ENCODE assay signal across 1 cellular context in the genomic region with DNA sequence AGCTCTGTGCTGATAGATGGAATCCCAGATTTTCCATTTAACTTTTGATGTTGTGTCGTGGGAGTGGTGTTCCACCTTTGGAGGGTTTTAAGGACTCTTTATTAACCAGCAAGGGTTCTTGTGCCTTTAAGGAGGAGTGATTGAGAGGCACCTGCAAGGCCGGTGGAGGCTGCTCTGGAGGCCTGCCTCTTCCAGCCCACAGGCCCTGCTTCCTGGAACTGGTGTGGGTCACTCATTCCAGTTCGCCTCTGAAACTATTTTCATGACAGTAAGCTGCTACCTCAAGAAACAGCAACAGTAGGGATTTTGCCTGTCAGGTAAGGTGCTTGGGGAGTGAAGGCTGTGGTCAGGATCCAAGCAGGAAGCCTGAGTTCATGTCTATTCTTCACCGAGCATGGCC.
TF ChIP-seq lines count a peak whose summit lies in the region.

No MANE protein-coding gene starts in this region.

TF ChIP-seq in HepG2, 621 proteins besides CTCF, POLR2A, EP300 and RAD21 (continued from another document):
- TF ChIP-seq, protein P1, sequence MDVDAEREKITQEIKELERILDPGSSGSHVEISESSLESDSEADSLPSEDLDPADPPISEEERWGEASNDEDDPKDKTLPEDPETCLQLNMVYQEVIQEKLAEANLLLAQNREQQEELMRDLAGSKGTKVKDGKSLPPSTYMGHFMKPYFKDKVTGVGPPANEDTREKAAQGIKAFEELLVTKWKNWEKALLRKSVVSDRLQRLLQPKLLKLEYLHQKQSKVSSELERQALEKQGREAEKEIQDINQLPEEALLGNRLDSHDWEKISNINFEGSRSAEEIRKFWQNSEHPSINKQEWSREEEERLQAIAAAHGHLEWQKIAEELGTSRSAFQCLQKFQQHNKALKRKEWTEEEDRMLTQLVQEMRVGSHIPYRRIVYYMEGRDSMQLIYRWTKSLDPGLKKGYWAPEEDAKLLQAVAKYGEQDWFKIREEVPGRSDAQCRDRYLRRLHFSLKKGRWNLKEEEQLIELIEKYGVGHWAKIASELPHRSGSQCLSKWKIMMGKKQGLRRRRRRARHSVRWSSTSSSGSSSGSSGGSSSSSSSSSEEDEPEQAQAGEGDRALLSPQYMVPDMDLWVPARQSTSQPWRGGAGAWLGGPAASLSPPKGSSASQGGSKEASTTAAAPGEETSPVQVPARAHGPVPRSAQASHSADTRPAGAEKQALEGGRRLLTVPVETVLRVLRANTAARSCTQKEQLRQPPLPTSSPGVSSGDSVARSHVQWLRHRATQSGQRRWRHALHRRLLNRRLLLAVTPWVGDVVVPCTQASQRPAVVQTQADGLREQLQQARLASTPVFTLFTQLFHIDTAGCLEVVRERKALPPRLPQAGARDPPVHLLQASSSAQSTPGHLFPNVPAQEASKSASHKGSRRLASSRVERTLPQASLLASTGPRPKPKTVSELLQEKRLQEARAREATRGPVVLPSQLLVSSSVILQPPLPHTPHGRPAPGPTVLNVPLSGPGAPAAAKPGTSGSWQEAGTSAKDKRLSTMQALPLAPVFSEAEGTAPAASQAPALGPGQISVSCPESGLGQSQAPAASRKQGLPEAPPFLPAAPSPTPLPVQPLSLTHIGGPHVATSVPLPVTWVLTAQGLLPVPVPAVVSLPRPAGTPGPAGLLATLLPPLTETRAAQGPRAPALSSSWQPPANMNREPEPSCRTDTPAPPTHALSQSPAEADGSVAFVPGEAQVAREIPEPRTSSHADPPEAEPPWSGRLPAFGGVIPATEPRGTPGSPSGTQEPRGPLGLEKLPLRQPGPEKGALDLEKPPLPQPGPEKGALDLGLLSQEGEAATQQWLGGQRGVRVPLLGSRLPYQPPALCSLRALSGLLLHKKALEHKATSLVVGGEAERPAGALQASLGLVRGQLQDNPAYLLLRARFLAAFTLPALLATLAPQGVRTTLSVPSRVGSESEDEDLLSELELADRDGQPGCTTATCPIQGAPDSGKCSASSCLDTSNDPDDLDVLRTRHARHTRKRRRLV (CRISPR knock-in tag; IDR thresholded peaks at IDR 0.05), result no peak
- no peak for TF ChIP-seq HES4 (CRISPR knock-in tag; IDR thresholded peaks at IDR 0.05; ENCODE audit: borderline replicate concordance)
- no peak for TF ChIP-seq RBM39 (IDR thresholded peaks at IDR 0.05; ENCODE audit: low read depth, low read length, poor library complexity, severe bottlenecking)
- TF ChIP-seq PHF5A (CRISPR knock-in tag; IDR thresholded peaks at IDR 0.05; ENCODE audit: low read depth, unreplicated experiment), result no peak
- no peak for TF ChIP-seq ZNF570 (CRISPR knock-in tag; IDR thresholded peaks at IDR 0.05; ENCODE audit: borderline replicate concordance)
- TF ChIP-seq ZNF20 (CRISPR knock-in tag; IDR thresholded peaks at IDR 0.05), result no peak
- TF ChIP-seq ISX (CRISPR knock-in tag; conservative IDR thresholded peaks at IDR 0.05), result no peak
- TF ChIP-seq THYN1 (CRISPR knock-in tag; IDR thresholded peaks at IDR 0.05; ENCODE audit: borderline replicate concordance, low read depth), result no peak
- no peak for TF ChIP-seq ZZZ3 (CRISPR knock-in tag; IDR thresholded peaks at IDR 0.05; ENCODE audit: borderline replicate concordance)
- TF ChIP-seq, protein P2, sequence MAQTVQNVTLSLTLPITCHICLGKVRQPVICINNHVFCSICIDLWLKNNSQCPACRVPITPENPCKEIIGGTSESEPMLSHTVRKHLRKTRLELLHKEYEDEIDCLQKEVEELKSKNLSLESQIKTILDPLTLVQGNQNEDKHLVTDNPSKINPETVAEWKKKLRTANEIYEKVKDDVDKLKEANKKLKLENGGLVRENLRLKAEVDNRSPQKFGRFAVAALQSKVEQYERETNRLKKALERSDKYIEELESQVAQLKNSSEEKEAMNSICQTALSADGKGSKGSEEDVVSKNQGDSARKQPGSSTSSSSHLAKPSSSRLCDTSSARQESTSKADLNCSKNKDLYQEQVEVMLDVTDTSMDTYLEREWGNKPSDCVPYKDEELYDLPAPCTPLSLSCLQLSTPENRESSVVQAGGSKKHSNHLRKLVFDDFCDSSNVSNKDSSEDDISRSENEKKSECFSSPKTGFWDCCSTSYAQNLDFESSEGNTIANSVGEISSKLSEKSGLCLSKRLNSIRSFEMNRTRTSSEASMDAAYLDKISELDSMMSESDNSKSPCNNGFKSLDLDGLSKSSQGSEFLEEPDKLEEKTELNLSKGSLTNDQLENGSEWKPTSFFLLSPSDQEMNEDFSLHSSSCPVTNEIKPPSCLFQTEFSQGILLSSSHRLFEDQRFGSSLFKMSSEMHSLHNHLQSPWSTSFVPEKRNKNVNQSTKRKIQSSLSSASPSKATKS (CRISPR knock-in tag; IDR thresholded peaks at IDR 0.05), result no peak
